Comparison of ENCODE assay signal across 1 cellular context in the genomic region with DNA sequence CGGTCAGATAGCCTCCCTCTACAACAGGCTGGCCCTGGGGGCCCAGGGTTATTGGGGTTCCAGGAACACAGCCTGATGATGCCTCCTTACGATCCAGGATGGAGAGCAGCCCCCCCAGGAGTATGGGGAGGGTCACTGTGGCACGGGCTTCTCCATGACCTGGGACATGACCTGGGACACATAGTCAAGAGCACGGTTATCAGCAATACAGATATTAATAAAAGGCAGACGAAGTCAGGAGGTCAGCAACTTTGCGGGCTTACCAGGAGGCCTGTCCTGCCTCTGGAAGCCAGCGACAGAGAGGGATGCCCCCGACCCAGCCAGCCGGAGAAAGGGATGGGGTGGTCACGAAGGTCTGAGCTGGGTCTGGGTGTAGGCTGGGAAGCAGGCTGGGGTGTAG.
TF ChIP-seq lines count a peak whose summit lies in the region.

No MANE protein-coding gene starts in this region.

TF ChIP-seq in H1, 55 proteins besides CTCF, POLR2A, EP300 and RAD21:
- TF ChIP-seq TAF7 (optimal IDR thresholded peaks at IDR 0.05; ENCODE audit: borderline replicate concordance, low read depth, low read length) (peak; percentile 44), RNF2 (IDR thresholded peaks at IDR 0.05; ENCODE audit: borderline replicate concordance, low read depth, low read length, missing control alignments, poor library complexity, severe bottlenecking) (no peak), RFX5 (IDR thresholded peaks at IDR 0.05; ENCODE audit: borderline replicate concordance, low read depth, low read length) (no peak), MAFK (IDR thresholded peaks at IDR 0.05; ENCODE audit: low read depth, low read length) (no peak), ZNF274 (IDR thresholded peaks at IDR 0.05; ENCODE audit: borderline replicate concordance, extremely low read depth, low read length) (no peak)
